In genomic region chr4:1347410-1347864, GRCh38 we compare ENCODE assay signal across 1 cellular context.
TF ChIP-seq lines count a peak whose summit lies in the region.

No MANE protein-coding gene starts in this region.

TF ChIP-seq in K562, 482 proteins besides CTCF, POLR2A, EP300 and RAD21 (continued from another document and continues in another):
- TF ChIP-seq E2F5 (CRISPR knock-in tag; IDR thresholded peaks at IDR 0.05) (no peak), KDM5B (IDR thresholded peaks at IDR 0.05; ENCODE audit: insufficient replicate concordance, low read depth, low read length) (peak; percentile 34), NEUROD1 (IDR thresholded peaks at IDR 0.05; ENCODE audit: borderline replicate concordance, low read depth, low read length, partially characterized antibody) (no peak), CHD1 (IDR thresholded peaks at IDR 0.05; ENCODE audit: low read length) (peak; percentile 47), ZNF23 (CRISPR knock-in tag; IDR thresholded peaks at IDR 0.05) (no peak), NFXL1 (CRISPR knock-in tag; IDR thresholded peaks at IDR 0.05) (no peak), HNRNPUL1 (IDR thresholded peaks at IDR 0.05; ENCODE audit: low read length) (no peak), RBBP5 (IDR thresholded peaks at IDR 0.05; ENCODE audit: borderline replicate concordance, insufficient read depth, low read length, poor library complexity, severe bottlenecking) (peak; percentile 66), PCBP2 (IDR thresholded peaks at IDR 0.05; ENCODE audit: low read depth, low read length, poor library complexity, severe bottlenecking) (no peak), PTTG1 (tag; IDR thresholded peaks at IDR 0.05; ENCODE audit: low read depth) (no peak), TCF3 (CRISPR knock-in tag; IDR thresholded peaks at IDR 0.05) (no peak), GTF2A2 (tag; IDR thresholded peaks at IDR 0.05) (no peak), ZBTB7A (IDR thresholded peaks at IDR 0.05; ENCODE audit: borderline replicate concordance, control insufficient read depth, low read depth, low read length) (peak; percentile 73), ETV1 (tag; conservative IDR thresholded peaks at IDR 0.05; ENCODE audit: low read depth) (0 out of 2 replicates have a peak, but pooled peaks have one; percentile 19), PKNOX1 (IDR thresholded peaks at IDR 0.05) (no peak), CSDE1 (IDR thresholded peaks at IDR 0.05) (no peak), TCFL5 (CRISPR knock-in tag; conservative IDR thresholded peaks at IDR 0.05) (no peak), ARID2 (IDR thresholded peaks at IDR 0.05) (no peak), ZKSCAN8 (CRISPR knock-in tag; IDR thresholded peaks at IDR 0.05) (no peak), EP400 (IDR thresholded peaks at IDR 0.05) (0 out of 2 replicates have a peak, but pooled peaks have one; percentile 1), KAT8 (IDR thresholded peaks at IDR 0.05; ENCODE audit: low read depth) (no peak), POLR2H (tag; IDR thresholded peaks at IDR 0.05; ENCODE audit: low read depth) (no peak), HNRNPLL (IDR thresholded peaks at IDR 0.05; ENCODE audit: low read depth, low read length, poor library complexity, severe bottlenecking) (peak; percentile 24), NKRF (IDR thresholded peaks at IDR 0.05; ENCODE audit: borderline replicate concordance) (peak; percentile 81; the same call in 1 of the 2 replicates), PATZ1 (CRISPR knock-in tag; IDR thresholded peaks at IDR 0.05; ENCODE audit: borderline replicate concordance) (no peak), ATF3 (IDR thresholded peaks at IDR 0.05) (no peak), ATF3 (CRISPR knock-in tag; conservative IDR thresholded peaks at IDR 0.05) (no peak), SMAD1 (IDR thresholded peaks at IDR 0.05; ENCODE audit: low read depth, low read length, partially characterized antibody) (no peak), MBD2 (IDR thresholded peaks at IDR 0.05; ENCODE audit: borderline replicate concordance, low read depth) (no peak), FOXJ3 (CRISPR knock-in tag; IDR thresholded peaks at IDR 0.05) (no peak), ZNF592 (IDR thresholded peaks at IDR 0.05) (peak; percentile 84), U2AF2 (optimal IDR thresholded peaks at IDR 0.05; ENCODE audit: low read depth, low read length) (no peak), SAP30 (IDR thresholded peaks at IDR 0.05; ENCODE audit: borderline replicate concordance, insufficient read depth, low read depth, low read length, poor library complexity, severe bottlenecking) (peak; percentile 8), ETS1 (conservative IDR thresholded peaks at IDR 0.05; ENCODE audit: control insufficient read depth, low read depth, low read length) (peak; percentile 33; the same call in 1 of the 2 replicates), ZNF444 (CRISPR knock-in tag; IDR thresholded peaks at IDR 0.05) (no peak), ERF (CRISPR knock-in tag; IDR thresholded peaks at IDR 0.05) (0 out of 2 replicates have a peak, but pooled peaks have one; percentile 1), E2F6 (IDR thresholded peaks at IDR 0.05; ENCODE audit: borderline replicate concordance in 1 of 2, extremely low read depth in 1 of 2, insufficient read depth in 1 of 2, insufficient read length in 1 of 2, low read depth in 1 of 2, low read length in 1 of 2, poor library complexity in 1 of 2, severe bottlenecking in 1 of 2) (peak; percentile 48 to 78), FOXP1 (CRISPR knock-in tag; IDR thresholded peaks at IDR 0.05) (peak; percentile 60; the same call in 1 of the 2 replicates), ZC3H11A (IDR thresholded peaks at IDR 0.05; ENCODE audit: low read depth, low read length) (no peak), PTBP1 (IDR thresholded peaks at IDR 0.05; ENCODE audit: low read depth, low read length) (no peak), XRCC3 (IDR thresholded peaks at IDR 0.05) (no peak), ZNF584 (CRISPR knock-in tag; IDR thresholded peaks at IDR 0.05; ENCODE audit: low read depth) (no peak), JUND (IDR thresholded peaks at IDR 0.05; ENCODE audit: borderline replicate concordance, low read depth, low read length) (no peak), JUND (tag; IDR thresholded peaks at IDR 0.05; ENCODE audit: borderline replicate concordance, low read depth, low read length) (no peak), PBX2 (CRISPR knock-in tag; IDR thresholded peaks at IDR 0.05; ENCODE audit: low read depth) (no peak), PBX2 (tag; conservative IDR thresholded peaks at IDR 0.05; ENCODE audit: low read depth) (no peak), CREB3L1 (IDR thresholded peaks at IDR 0.05; ENCODE audit: borderline replicate concordance, low read depth) (peak; percentile 72; the same call in 1 of the 2 replicates), PHF20 (IDR thresholded peaks at IDR 0.05; ENCODE audit: partially characterized antibody) (peak; percentile 82)
